15 cellular contexts compared by ENCODE assay signal in the genomic region with DNA sequence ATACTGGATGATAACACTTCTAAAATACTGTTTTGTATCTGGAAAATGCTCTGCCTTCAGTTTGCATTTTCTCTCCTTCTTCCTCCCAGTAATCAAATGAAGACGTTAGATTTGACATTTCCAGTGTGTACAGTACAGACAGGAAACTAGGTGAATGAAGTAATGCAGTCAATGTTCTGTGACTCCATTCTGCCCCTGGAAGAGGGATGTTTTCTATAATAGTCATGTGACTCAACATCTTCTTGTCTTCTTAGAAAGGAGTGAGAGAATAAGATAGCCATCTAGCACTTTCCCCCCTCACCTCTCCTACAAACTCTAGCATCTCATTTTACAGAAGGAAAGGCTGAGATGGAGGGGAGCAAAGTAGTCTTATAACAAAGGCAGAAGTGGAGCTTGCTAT.
A peak's percentile ranks its signal among the peaks of the same experiment; 100 is the strongest.
DNase-seq lines count a peak whose midpoint lies in the region; ATAC-seq and TF ChIP-seq lines count a peak whose summit lies in the region.
"Had no signal": no experiment of that assay in that cellular context is flagged by ENCODE, and none has a peak within 500 bp of the region (broad histone marks: within the 10 kb centered on the region; RNA-seq: fewer than 3 reads in every experiment).

No MANE protein-coding gene starts in this region.

- H3K36me3 ChIP-seq in heart left ventricle, result peaks cover 0 to 8% (median 0%) of the 10 kb centered on the region in 9 donors
- H3K36me3 ChIP-seq in duodenal mucosa (ENCODE audit: control insufficient read depth in 1 of 2, insufficient read depth in 2 of 2, low read length in 2 of 2), result no peaks in the 10 kb centered on the region
- no peaks in the 10 kb centered on the region for H3K36me3 ChIP-seq in uterus
- H3K36me3 ChIP-seq: HAP-1 had no signal

- H3K4me3 Mint-ChIP-seq in nephron, result no peak overlapping the region
- no peak overlapping the region for H3K4me3 Mint-ChIP-seq in activated CD8-positive, alpha-beta memory T cell treated with anti-CD3 and anti-CD28 coated beads, Interleukin-2, amount 10 ng/mL, durations not matched to agents 7 days and 5 days
- H3K4me3 Mint-ChIP-seq: activated CD4-positive, alpha-beta T cell treated with anti-CD3 and anti-CD28 coated beads, Interleukin-2, amount 10 ng/mL, durations not matched to agents 24 days and 14 days; activated T-cell treated with anti-CD3 and anti-CD28 coated beads, Interleukin-2, amount 50 U/mL, for 4 hours; stimulated activated memory B cell treated with anti-CD40 and anti-IgM and Interleukin-4, amounts not matched to agents 10 μg/mL and 1 μg/mL and 100 μg/mL, for 72 hours had no signal

- H3K27ac ChIP-seq in heart left ventricle (peak overlapping the region in 8 of 12 donors; percentile 1 to 76 (median 18)), duodenal mucosa (ENCODE audit: low read depth, low read length) (peak overlapping the region; percentile 17), uterus (peak overlapping the region; percentile 76 to 79)
- H3K27ac ChIP-seq: epithelial cell of prostate had no signal

- no peak for TF ChIP-seq POLR2A in heart left ventricle (IDR thresholded peaks at IDR 0.05)
- no peak for TF ChIP-seq POLR2A in uterus (IDR thresholded peaks at IDR 0.05)

- intact Hi-C loops in heart left ventricle (cut with DNase I) (no loop called here), left cardiac atrium (cut with DNase I) (no loop called here), uterus (cut with DNase I; ENCODE audit: low total_unique reads) (no loop called here)

- H3K27me3 ChIP-seq in heart left ventricle (no peaks in the 10 kb centered on the region), duodenal mucosa (ENCODE audit: control insufficient read depth in 1 of 2, insufficient read depth in 2 of 2, low read length in 2 of 2) (no peaks in the 10 kb centered on the region), uterus (no peaks in the 10 kb centered on the region)

- CTCF ChIA-PET in activated CD8-positive, alpha-beta memory T cell treated with anti-CD3 and anti-CD28 coated beads, Interleukin-2, amount 10 ng/mL, durations not matched to agents 7 days and 5 days (lab: Charles Lee), result no interaction called here

- peaks cover 0 to 61% (median 8%) of the 10 kb centered on the region in 12 donors for H3K4me1 ChIP-seq in heart left ventricle
- no peaks in the 10 kb centered on the region for H3K4me1 ChIP-seq in duodenal mucosa (ENCODE audit: control insufficient read depth in 1 of 2, insufficient read depth in 2 of 2, low read length in 2 of 2)
- peaks cover 0 to 25% of the 10 kb centered on the region in 2 donors for H3K4me1 ChIP-seq in uterus

- H3K36me3 Mint-ChIP-seq in nephron (ENCODE audit: low read depth), result peaks cover 9% of the 10 kb centered on the region
- no peaks in the 10 kb centered on the region for H3K36me3 Mint-ChIP-seq in activated CD8-positive, alpha-beta memory T cell treated with anti-CD3 and anti-CD28 coated beads, Interleukin-2, amount 10 ng/mL, durations not matched to agents 7 days and 5 days
- H3K36me3 Mint-ChIP-seq: stimulated activated memory B cell treated with anti-CD40 and anti-IgM and Interleukin-4, amounts not matched to agents 10 μg/mL and 1 μg/mL and 100 μg/mL, for 72 hours had no signal

- peaks cover 4% of the 10 kb centered on the region for H3K27me3 Mint-ChIP-seq in nephron (ENCODE audit: low read depth)
- H3K27me3 Mint-ChIP-seq in activated CD8-positive, alpha-beta memory T cell treated with anti-CD3 and anti-CD28 coated beads, Interleukin-2, amount 10 ng/mL, durations not matched to agents 7 days and 5 days, result peaks cover 8% of the 10 kb centered on the region
- H3K27me3 Mint-ChIP-seq: stimulated activated memory B cell treated with anti-CD40 and anti-IgM and Interleukin-4, amounts not matched to agents 10 μg/mL and 1 μg/mL and 100 μg/mL, for 72 hours had no signal

- H3K4me3 ChIP-seq in heart left ventricle, result no peak overlapping the region
- no peak overlapping the region for H3K4me3 ChIP-seq in duodenal mucosa (ENCODE audit: low read depth in 1 of 2, low read length in 2 of 2)
- no peak overlapping the region for H3K4me3 ChIP-seq in uterus
- H3K4me3 ChIP-seq: HAP-1 had no signal

- ATAC-seq in heart left ventricle (no peak), left cardiac atrium (no peak), GM21423 (IDR thresholded peaks at IDR 0.05; ENCODE audit: unreplicated experiment) (no peak)
- ATAC-seq in activated CD8-positive, alpha-beta memory T cell treated with anti-CD3 and anti-CD28 coated beads, Interleukin-2, amount 10 ng/mL, durations not matched to agents 7 days and 5 days, result no peak
- ATAC-seq: activated T-cell treated with anti-CD3 and anti-CD28 coated beads, Interleukin-2, amount 50 U/mL, for 4 hours; stimulated activated memory B cell treated with anti-CD40 and anti-IgM and Interleukin-4, amounts not matched to agents 10 μg/mL and 1 μg/mL and 100 μg/mL, for 72 hours had no signal

- no peaks in the 10 kb centered on the region for H3K9me3 ChIP-seq in heart left ventricle
- H3K9me3 ChIP-seq in duodenal mucosa (ENCODE audit: control insufficient read depth in 1 of 2, low read length in 2 of 2), result no peaks in the 10 kb centered on the region
- no peaks in the 10 kb centered on the region for H3K9me3 ChIP-seq in uterus
- H3K9me3 ChIP-seq: HAP-1 had no signal

- DNase-seq in heart left ventricle, result no peak
- DNase-seq in left cardiac atrium, result no peak
- no peak for DNase-seq in uterus
- no peak for DNase-seq in activated CD8-positive, alpha-beta memory T cell treated with anti-CD3 and anti-CD28 coated beads, Interleukin-2, amount 10 ng/mL, durations not matched to agents 7 days and 5 days
- no peak for DNase-seq in globus pallidus (ENCODE audit: low spot score)
- DNase-seq: activated CD4-positive, alpha-beta T cell treated with anti-CD3 and anti-CD28 coated beads, Interleukin-2, amount 10 ng/mL, durations not matched to agents 24 days and 14 days; activated T-cell treated with anti-CD3 and anti-CD28 coated beads, Interleukin-2, amount 50 U/mL, for 4 hours; NCI-H1105; SIG-M5 had no signal

- H3K27ac Mint-ChIP-seq in nephron, result peak overlapping the region; percentile 77 to 92 (median 82)
- H3K27ac Mint-ChIP-seq in activated CD8-positive, alpha-beta memory T cell treated with anti-CD3 and anti-CD28 coated beads, Interleukin-2, amount 10 ng/mL, durations not matched to agents 7 days and 5 days, result no peak overlapping the region
- H3K27ac Mint-ChIP-seq: activated CD4-positive, alpha-beta T cell treated with anti-CD3 and anti-CD28 coated beads, Interleukin-2, amount 10 ng/mL, durations not matched to agents 24 days and 14 days; stimulated activated memory B cell treated with anti-CD40 and anti-IgM and Interleukin-4, amounts not matched to agents 10 μg/mL and 1 μg/mL and 100 μg/mL, for 72 hours had no signal

- peaks cover 40% of the 10 kb centered on the region for H3K4me1 Mint-ChIP-seq in nephron
- no peaks in the 10 kb centered on the region for H3K4me1 Mint-ChIP-seq in activated CD8-positive, alpha-beta memory T cell treated with anti-CD3 and anti-CD28 coated beads, Interleukin-2, amount 10 ng/mL, durations not matched to agents 7 days and 5 days
- H3K4me1 Mint-ChIP-seq: activated CD4-positive, alpha-beta T cell treated with anti-CD3 and anti-CD28 coated beads, Interleukin-2, amount 10 ng/mL, durations not matched to agents 24 days and 14 days; stimulated activated memory B cell treated with anti-CD40 and anti-IgM and Interleukin-4, amounts not matched to agents 10 μg/mL and 1 μg/mL and 100 μg/mL, for 72 hours had no signal

- no peak overlapping the region for H3K9ac ChIP-seq in duodenal mucosa (ENCODE audit: low read depth in 1 of 2, low read length in 2 of 2)

- 24 to 32% (median 28%) methylated on average over 1 of the region's 1 CpG for WGBS in heart left ventricle, 4 donors

- TF ChIP-seq CTCF in heart left ventricle (IDR thresholded peaks at IDR 0.05), result no peak
- TF ChIP-seq CTCF in nephron (IDR thresholded peaks at IDR 0.05; ENCODE audit: unreplicated experiment in 3 of 3), result no peak
- no peak for TF ChIP-seq CTCF in uterus (IDR thresholded peaks at IDR 0.05)

- no peaks in the 10 kb centered on the region for H3K9me3 Mint-ChIP-seq in nephron
- H3K9me3 Mint-ChIP-seq in activated CD8-positive, alpha-beta memory T cell treated with anti-CD3 and anti-CD28 coated beads, Interleukin-2, amount 10 ng/mL, durations not matched to agents 7 days and 5 days (ENCODE audit: low read depth), result no peaks in the 10 kb centered on the region
- H3K9me3 Mint-ChIP-seq: activated CD4-positive, alpha-beta T cell treated with anti-CD3 and anti-CD28 coated beads, Interleukin-2, amount 10 ng/mL, durations not matched to agents 24 days and 14 days; activated T-cell treated with anti-CD3 and anti-CD28 coated beads, Interleukin-2, amount 50 U/mL, for 4 hours; stimulated activated memory B cell treated with anti-CD40 and anti-IgM and Interleukin-4, amounts not matched to agents 10 μg/mL and 1 μg/mL and 100 μg/mL, for 72 hours had no signal

Comparison
In these comparisons a context has a peak if more than half of its experiments do, and no peak if none do; other contexts are left out.
1. H3K27ac ChIP-seq: peak in every context shown above with its lines; median percentile 78 in uterus; 18 in heart left ventricle; 17 in duodenal mucosa.